Comparison of ENCODE assay signal across 1 cellular context in genomic region chr2:15038373-15039364, GRCh38.
TF ChIP-seq lines count a peak whose summit lies in the region.

No MANE protein-coding gene starts in this region.

TF ChIP-seq in IMR-90, 13 proteins besides CTCF, POLR2A, EP300 and RAD21 (continued from another document):
- no peak for TF ChIP-seq NFE2L2 (IDR thresholded peaks at IDR 0.05; ENCODE audit: low read depth, low read length)
- no peak for TF ChIP-seq SMC3 (IDR thresholded peaks at IDR 0.05; ENCODE audit: low read depth, low read length)
- TF ChIP-seq ELK1 (IDR thresholded peaks at IDR 0.05; ENCODE audit: borderline replicate concordance, low read depth, low read length) = no peak
